In the genomic region with DNA sequence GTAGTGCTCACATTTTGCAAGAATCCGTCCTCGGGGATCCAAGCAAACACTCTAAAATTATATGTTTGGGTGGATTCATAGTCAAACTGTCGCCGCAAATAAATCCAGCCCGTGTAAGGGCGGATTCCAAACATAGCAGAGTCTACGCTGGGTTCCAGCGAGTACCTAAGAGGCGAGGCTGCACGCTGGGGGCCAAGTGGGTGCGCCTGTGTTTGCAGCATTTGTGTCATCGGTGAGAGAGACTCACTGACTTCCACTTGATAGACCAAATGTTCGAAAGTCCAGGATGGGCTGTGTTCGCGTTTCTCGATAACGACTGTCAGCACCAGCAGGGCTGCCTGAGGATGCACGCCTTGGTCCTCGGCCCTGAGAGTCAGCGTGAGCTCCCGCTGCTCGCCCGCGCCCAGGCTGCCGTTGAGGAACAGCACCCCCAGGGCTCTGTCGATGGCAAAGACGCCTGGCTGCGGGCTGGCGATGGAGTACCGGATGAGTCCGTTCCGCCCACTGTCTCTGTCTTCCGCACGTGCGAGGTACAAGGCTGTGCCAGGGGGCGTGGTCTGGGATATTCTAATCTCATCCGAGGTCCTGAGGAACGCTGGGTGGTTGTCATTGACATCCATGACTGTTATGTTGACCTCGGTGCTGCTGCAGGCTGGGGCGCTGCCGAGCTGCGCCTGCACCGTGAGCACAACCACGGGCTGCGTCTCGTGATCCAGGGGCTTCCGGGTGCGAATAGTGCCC, we compare ENCODE assay signal across 9 cellular contexts.
DNase-seq lines count a peak whose midpoint lies in the region; ATAC-seq and TF ChIP-seq lines count a peak whose summit lies in the region.
"Had no signal": no experiment of that assay in that cellular context is flagged by ENCODE, and none has a peak within 500 bp of the region (broad histone marks: within the 10 kb centered on the region; RNA-seq: fewer than 3 reads in every experiment).

No MANE protein-coding gene starts in this region.

- H3K27me3 ChIP-seq in duodenal mucosa (ENCODE audit: control insufficient read depth in 1 of 2, insufficient read depth in 2 of 2, low read length in 2 of 2) = peaks cover 7 to 11% of the 10 kb centered on the region in 2 donors

- ATAC-seq in GM19351 (IDR thresholded peaks at IDR 0.05; ENCODE audit: unreplicated experiment) (peak; percentile 85), HG03521 (IDR thresholded peaks at IDR 0.05; ENCODE audit: unreplicated experiment) (peak; percentile 72), natural killer cell (peak; percentile 38 to 78 (median 61))

- no peak overlapping the region for H3K9ac ChIP-seq in duodenal mucosa (ENCODE audit: low read depth in 1 of 2, low read length in 2 of 2)

- H3K9me3 ChIP-seq in duodenal mucosa (ENCODE audit: control insufficient read depth in 1 of 2, low read length in 2 of 2) = no peaks in the 10 kb centered on the region

- H3K36me3 Mint-ChIP-seq in activated CD4-positive, alpha-beta T cell treated with anti-CD3 and anti-CD28 coated beads, Interleukin-2, amount 10 ng/mL, durations not matched to agents 24 days and 14 days (ENCODE audit: low read depth) = no peaks in the 10 kb centered on the region
- H3K36me3 Mint-ChIP-seq in natural killer cell = no peaks in the 10 kb centered on the region

- H3K9me3 Mint-ChIP-seq in activated CD4-positive, alpha-beta T cell treated with anti-CD3 and anti-CD28 coated beads, Interleukin-2, amount 10 ng/mL, durations not matched to agents 24 days and 14 days = no peaks in the 10 kb centered on the region
- no peaks in the 10 kb centered on the region for H3K9me3 Mint-ChIP-seq in natural killer cell

- TF ChIP-seq CTCF in 22Rv1 (IDR thresholded peaks at IDR 0.05) (peak; percentile 37), natural killer cell (IDR thresholded peaks at IDR 0.05) (no peak)

- no peaks in the 10 kb centered on the region for H3K36me3 ChIP-seq in duodenal mucosa (ENCODE audit: control insufficient read depth in 1 of 2, insufficient read depth in 2 of 2, low read length in 2 of 2)

- no peaks in the 10 kb centered on the region for H3K4me1 ChIP-seq in duodenal mucosa (ENCODE audit: control insufficient read depth in 1 of 2, insufficient read depth in 2 of 2, low read length in 2 of 2)

- peak; percentile 83 for DNase-seq in activated CD4-positive, alpha-beta T cell treated with anti-CD3 and anti-CD28 coated beads, Interleukin-2, amount 10 ng/mL, durations not matched to agents 24 days and 14 days
- peak; percentile 16 for DNase-seq in natural killer cell
- peak in 43 of 49 donors; percentile 1 to 74 (median 40) for DNase-seq in substantia nigra (lab: John Stamatoyannopoulos, UW)
- DNase-seq in NCI-H2081 (lab: John Stamatoyannopoulos, UW) = no peak

- H3K4me3 ChIP-seq in duodenal mucosa (ENCODE audit: low read depth in 1 of 2, low read length in 2 of 2) = peak overlapping the region; percentile 39 to 56

- peaks cover 12% of the 10 kb centered on the region for H3K4me1 Mint-ChIP-seq in activated CD4-positive, alpha-beta T cell treated with anti-CD3 and anti-CD28 coated beads, Interleukin-2, amount 10 ng/mL, durations not matched to agents 24 days and 14 days
- peaks cover 5 to 11% of the 10 kb centered on the region in 2 donors for H3K4me1 Mint-ChIP-seq in natural killer cell

- H3K4me3 Mint-ChIP-seq in activated CD4-positive, alpha-beta T cell treated with anti-CD3 and anti-CD28 coated beads, Interleukin-2, amount 10 ng/mL, durations not matched to agents 24 days and 14 days = peak overlapping the region; percentile 86
- peak overlapping the region; percentile 71 for H3K4me3 Mint-ChIP-seq in natural killer cell

- H3K27ac ChIP-seq in 22Rv1 = no peak overlapping the region
- H3K27ac ChIP-seq in duodenal mucosa (ENCODE audit: low read depth, low read length) = no peak overlapping the region
- no peak overlapping the region for H3K27ac ChIP-seq in substantia nigra (ENCODE audit: low read depth, low read length, poor library complexity, severe bottlenecking)
- H3K27ac ChIP-seq: C4-2B had no signal

- intact Hi-C loops in activated CD4-positive, alpha-beta T cell treated with anti-CD3 and anti-CD28 coated beads, Interleukin-2, amount 10 ng/mL, durations not matched to agents 24 days and 14 days (cut with micrococcal nuclease) = no loop called here
- intact Hi-C loops in natural killer cell (cut with micrococcal nuclease) = no loop called here

- peaks cover 37% of the 10 kb centered on the region for H3K27me3 Mint-ChIP-seq in activated CD4-positive, alpha-beta T cell treated with anti-CD3 and anti-CD28 coated beads, Interleukin-2, amount 10 ng/mL, durations not matched to agents 24 days and 14 days
- H3K27me3 Mint-ChIP-seq in natural killer cell (ENCODE audit: low read depth in 2 of 2) = peaks cover 0 to 7% of the 10 kb centered on the region in 2 donors

- H3K27ac Mint-ChIP-seq in activated CD4-positive, alpha-beta T cell treated with anti-CD3 and anti-CD28 coated beads, Interleukin-2, amount 10 ng/mL, durations not matched to agents 24 days and 14 days = peak overlapping the region; percentile 40
- H3K27ac Mint-ChIP-seq in natural killer cell = no peak overlapping the region

Comparison
In these comparisons a context has a peak if more than half of its experiments do, and no peak if none do; other contexts are left out.
1. DNase-seq: peak in activated CD4-positive, alpha-beta T cell treated with anti-CD3 and anti-CD28 coated beads, Interleukin-2, amount 10 ng/mL, durations not matched to agents 24 days and 14 days (single experiment), natural killer cell (single experiment) and substantia nigra (43 of 49); none in NCI-H2081 (0 of 2).
2. Peak in every context shown above with its lines, with median percentiles within 50 percentile points of each other: ATAC-seq.